In the genomic region with DNA sequence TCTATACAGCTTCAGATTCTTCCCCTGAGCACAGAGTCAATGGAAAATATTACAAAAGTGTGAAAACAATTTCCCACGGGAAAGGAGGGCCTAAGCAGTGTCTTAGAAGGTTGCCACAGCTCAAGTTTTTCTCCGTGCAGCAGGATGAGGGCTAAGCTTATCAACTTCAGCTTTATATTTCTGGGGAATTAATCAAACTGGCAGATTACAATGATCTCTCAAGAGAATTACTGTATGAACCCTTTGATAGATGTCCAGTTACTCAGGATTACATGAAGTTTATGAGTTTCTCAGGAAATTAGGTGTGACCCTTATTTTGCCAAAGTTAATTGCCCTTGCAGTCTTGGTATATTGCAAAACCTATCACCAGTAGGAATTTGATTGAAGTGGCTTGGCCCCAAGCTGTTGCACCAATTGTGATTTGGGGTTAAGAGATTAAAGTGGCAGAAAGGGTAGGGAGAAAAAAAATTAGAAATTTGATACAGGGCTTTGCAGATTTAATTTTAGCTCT, we compare ENCODE assay signal across 17 cellular contexts.
DNase-seq lines count a peak whose midpoint lies in the region; ATAC-seq and TF ChIP-seq lines count a peak whose summit lies in the region.
"Had no signal": no experiment of that assay in that cellular context is flagged by ENCODE, and none has a peak within 500 bp of the region (broad histone marks: within the 10 kb centered on the region; RNA-seq: fewer than 3 reads in every experiment).

No MANE protein-coding gene starts in this region.

- no peak overlapping the region for H3K18ac ChIP-seq in H9 (ENCODE audit: insufficient read length, low read depth, low read length)

- H3K27me3 Mint-ChIP-seq in H9 (ENCODE audit: low read depth): no peaks in the 10 kb centered on the region
- H3K27me3 Mint-ChIP-seq: IgD-negative memory B cell had no signal

- H2AFZ ChIP-seq in H9 (ENCODE audit: low read length): no peak overlapping the region

- no peak overlapping the region for H2BK20ac ChIP-seq in H9 (ENCODE audit: low read depth, low read length, poor library complexity, severe bottlenecking)

- no peaks in the 10 kb centered on the region; a peak in 1 of 7 replicates for H3K36me3 Mint-ChIP-seq in H9 (ENCODE audit: insufficient read depth in 1 of 3, low read depth in 3 of 3)
- H3K36me3 Mint-ChIP-seq: IgD-negative memory B cell had no signal

- ATAC-seq in GM18907 (IDR thresholded peaks at IDR 0.05; ENCODE audit: unreplicated experiment) (no peak), HG03460 (IDR thresholded peaks at IDR 0.05; ENCODE audit: unreplicated experiment) (no peak)
- ATAC-seq: HCT116 had no signal

- H3T11ph ChIP-seq in H9 (ENCODE audit: low read length): no peak overlapping the region

- no peaks in the 10 kb centered on the region for H3K4me1 ChIP-seq in H9 (ENCODE audit: insufficient read depth, low read length)
- H3K4me1 ChIP-seq: Peyer's patch had no signal

- no peak overlapping the region for H3K4me2 ChIP-seq in H9 (ENCODE audit: insufficient read depth, insufficient read length, low read length)

- no peaks in the 10 kb centered on the region for H3K79me2 ChIP-seq in H9 (ENCODE audit: insufficient read depth, low read length)

- no peak overlapping the region for H2BK120ac ChIP-seq in H9 (ENCODE audit: low read depth, low read length, poor library complexity, severe bottlenecking)

- H3K23ac ChIP-seq in H9 (ENCODE audit: insufficient read length, low read depth, low read length): no peak overlapping the region

- H3K56ac ChIP-seq in H9 (ENCODE audit: insufficient read length, low read depth, low read length): no peak overlapping the region

- H3K27ac Mint-ChIP-seq in H9: no peak overlapping the region
- H3K27ac Mint-ChIP-seq: IgD-negative memory B cell had no signal

- no peak overlapping the region for H3K14ac ChIP-seq in H9 (ENCODE audit: insufficient read depth, low read length)

- H3K9me3 ChIP-seq in H9 (ENCODE audit: control insufficient read depth, low read depth, low read length): no peaks in the 10 kb centered on the region
- H3K9me3 ChIP-seq: Caco-2, Peyer's patch had no signal

- no peak overlapping the region for H3K9ac ChIP-seq in H9 (ENCODE audit: extremely low read depth, insufficient read length, low read length)

- H3K4me3 Mint-ChIP-seq in H9: no peak overlapping the region
- H3K4me3 Mint-ChIP-seq: IgD-negative memory B cell had no signal

- no peak overlapping the region for H2BK15ac ChIP-seq in H9 (ENCODE audit: low read depth, low read length)

- TF ChIP-seq CTCF in H9 (conservative IDR thresholded peaks at IDR 0.05): no peak

- H2BK12ac ChIP-seq in H9 (ENCODE audit: insufficient read length, low read depth, low read length): no peak overlapping the region

- H2BK5ac ChIP-seq in H9 (ENCODE audit: insufficient read length, low read length): no peak overlapping the region

- H3K79me1 ChIP-seq in H9 (ENCODE audit: insufficient read depth, low read depth, low read length, poor library complexity, severe bottlenecking): no peaks in the 10 kb centered on the region

- H4K5ac ChIP-seq in H9 (ENCODE audit: insufficient read length, low read depth, low read length): no peak overlapping the region

- H3K4ac ChIP-seq in H9 (ENCODE audit: low read depth, low read length): no peak overlapping the region

- no peak overlapping the region for H3K27ac ChIP-seq in H9 (ENCODE audit: insufficient read length, low read depth, low read length)
- H3K27ac ChIP-seq: C4-2B, Peyer's patch had no signal

- H4K91ac ChIP-seq in H9 (ENCODE audit: insufficient read length, low read depth, low read length): no peak overlapping the region

- no peaks in the 10 kb centered on the region for H3K9me3 Mint-ChIP-seq in H9

- WGBS in H9 (ENCODE audit: extremely low coverage, insufficient read length, low lambda C conversion rate): no CpG with 5 or more reads among the region's 2 CpGs

- H3K4me1 Mint-ChIP-seq in H9: no peaks in the 10 kb centered on the region
- H3K4me1 Mint-ChIP-seq: IgD-negative memory B cell had no signal

- no peaks in the 10 kb centered on the region for H3K23me2 ChIP-seq in H9 (ENCODE audit: insufficient read length, low read depth, low read length, poor library complexity, severe bottlenecking)

- DNase-seq in NCI-H2171 treated with DMSO at 0.1 percent for 48 hours (lab: John Stamatoyannopoulos, UW) (peak; percentile 62), NCI-H2171 (lab: John Stamatoyannopoulos, UW) (no peak), NCI-H82 (lab: John Stamatoyannopoulos, UW) (peak; percentile 98), left kidney (ENCODE audit: low read depth, low spot score) (peak; percentile 60), NCI-H2081 treated with DMSO at 0.1 percent for 48 hours (lab: John Stamatoyannopoulos, UW) (no peak), H9 (no peak)
- DNase-seq: Caco-2, DMS79, GDM1, NCI-H146, Peyer's patch, SHP77 had no signal

- H3K27me3 ChIP-seq in H9 (ENCODE audit: insufficient read depth, low read length): no peaks in the 10 kb centered on the region; the same call in 1 of the 2 replicates
- H3K27me3 ChIP-seq: Peyer's patch had no signal

- no peaks in the 10 kb centered on the region for H4K20me1 ChIP-seq in H9 (ENCODE audit: control insufficient read depth, insufficient read depth, insufficient read length)

- H4K8ac ChIP-seq in H9 (replicated peaks; ENCODE audit: insufficient read length, low read depth, low read length): no peak overlapping the region

- H2AK5ac ChIP-seq in H9 (ENCODE audit: insufficient read length, low read length): no peak overlapping the region

Comparison
In these comparisons a context has a peak if more than half of its experiments do, and no peak if none do; other contexts are left out.
1. DNase-seq: peak in NCI-H2171 treated with DMSO at 0.1 percent for 48 hours (single experiment), NCI-H82 (single experiment) and left kidney (single experiment); none in NCI-H2171 (single experiment), NCI-H2081 treated with DMSO at 0.1 percent for 48 hours (single experiment) and H9 (single experiment).